In genomic region chr3:25428003-25428861, GRCh38 we compare ENCODE assay signal across 8 cellular contexts. TPM values are rescaled to one million over a fixed set of nuclear protein-coding genes. Genes with fewer than 3 reads are reported as not detected.
DNase-seq lines count a peak whose midpoint lies in the region; ATAC-seq and TF ChIP-seq lines count a peak whose summit lies in the region.

RARB (plus strand) TSS chr3:25428263; CDS start chr3:25428732, 469 bp downstream.

- peak; percentile 69 for ATAC-seq in GM21423 (IDR thresholded peaks at IDR 0.05; ENCODE audit: unreplicated experiment)
- ATAC-seq in gastrocnemius medialis: peak; percentile 88 to 94

- in situ Hi-C loops in gastrocnemius medialis (cut with MboI; ENCODE audit: low sequenced_read_pairs in 4 of 4): loop anchor here in 1 of 4 donors (25.0 kb wide), 1 partner anchor 359 kb away; the partner anchor contains the start of genes NGLY1 and OXSM

- no peaks in the 10 kb centered on the region for H3K27me3 ChIP-seq in gastrocnemius medialis

- H3K9me3 ChIP-seq in gastrocnemius medialis: no peaks in the 10 kb centered on the region

- peak; percentile 70 to 83 for TF ChIP-seq POLR2A in gastrocnemius medialis (IDR thresholded peaks at IDR 0.05)

- intact Hi-C loops in gastrocnemius medialis (cut with DNase I; ENCODE audit: low total_unique reads): loop anchor here (1.0 to 5.0 kb wide), 4 partner anchors 44 to 354 kb away; partner anchors contain the start of gene NGLY1

- peak within 1 kb of the TSS; percentile 52 for H3K4me3 ChIP-seq in AG09309 (ENCODE audit: control insufficient read depth, low read depth, low read length)
- peak within 1 kb of the TSS; percentile 64 to 83 (median 72) for H3K4me3 ChIP-seq in gastrocnemius medialis

- no peaks in the 10 kb centered on the region for H3K36me3 ChIP-seq in gastrocnemius medialis

- TF ChIP-seq CTCF in AG09309 (IDR thresholded peaks at IDR 0.05; ENCODE audit: control insufficient read depth, insufficient read depth, low read depth, low read length, missing control alignments) (no peak), gastrocnemius medialis (IDR thresholded peaks at IDR 0.05 in 4 of 5, conservative IDR thresholded peaks at IDR 0.05 in 1 of 5) (no peak)

- peak within 1 kb of the TSS; percentile 80 to 88 (median 82) for H3K27ac ChIP-seq in gastrocnemius medialis

- DNase-seq in AG09309 (ENCODE audit: low read depth) (peak; percentile 60), NCI-H526 (lab: John Stamatoyannopoulos, UW) (peak; percentile 13 to 62), cerebellar cortex (ENCODE audit: low spot score) (peak; percentile 51), iPS-NIHi11 (ENCODE audit: low spot score) (peak; percentile 86), gastrocnemius medialis (peak; percentile 40 to 64)
- DNase-seq in activated naive CD4-positive, alpha-beta T cell treated with Interleukin-2 at 50 U/mL for 16 hours: no peak
- DNase-seq in activated effector memory CD4-positive, alpha-beta T cell treated with Interleukin-2 at 50 U/mL for 16 hours: no peak

- H3K4me1 ChIP-seq in gastrocnemius medialis: peaks cover 20% of the 10 kb centered on the region in 2 donors

RNA-seq across cellular contexts. Expression of gene RARB, which starts in this region (rescaled TPM):
- 1 to 10 TPM; 1.2 to 3.0 (median 1.9) TPM for total RNA-seq in gastrocnemius medialis

Comparison
In these comparisons a context has a peak if more than half of its experiments do, and no peak if none do; other contexts are left out.
1. DNase-seq: peak in AG09309 (single experiment), NCI-H526 (2 of 2), cerebellar cortex (single experiment), iPS-NIHi11 (single experiment) and gastrocnemius medialis (2 of 2); none in activated naive CD4-positive, alpha-beta T cell treated with Interleukin-2 at 50 U/mL for 16 hours (single experiment) and activated effector memory CD4-positive, alpha-beta T cell treated with Interleukin-2 at 50 U/mL for 16 hours (single experiment).